1 cellular context compared by ENCODE assay signal in the genomic region with DNA sequence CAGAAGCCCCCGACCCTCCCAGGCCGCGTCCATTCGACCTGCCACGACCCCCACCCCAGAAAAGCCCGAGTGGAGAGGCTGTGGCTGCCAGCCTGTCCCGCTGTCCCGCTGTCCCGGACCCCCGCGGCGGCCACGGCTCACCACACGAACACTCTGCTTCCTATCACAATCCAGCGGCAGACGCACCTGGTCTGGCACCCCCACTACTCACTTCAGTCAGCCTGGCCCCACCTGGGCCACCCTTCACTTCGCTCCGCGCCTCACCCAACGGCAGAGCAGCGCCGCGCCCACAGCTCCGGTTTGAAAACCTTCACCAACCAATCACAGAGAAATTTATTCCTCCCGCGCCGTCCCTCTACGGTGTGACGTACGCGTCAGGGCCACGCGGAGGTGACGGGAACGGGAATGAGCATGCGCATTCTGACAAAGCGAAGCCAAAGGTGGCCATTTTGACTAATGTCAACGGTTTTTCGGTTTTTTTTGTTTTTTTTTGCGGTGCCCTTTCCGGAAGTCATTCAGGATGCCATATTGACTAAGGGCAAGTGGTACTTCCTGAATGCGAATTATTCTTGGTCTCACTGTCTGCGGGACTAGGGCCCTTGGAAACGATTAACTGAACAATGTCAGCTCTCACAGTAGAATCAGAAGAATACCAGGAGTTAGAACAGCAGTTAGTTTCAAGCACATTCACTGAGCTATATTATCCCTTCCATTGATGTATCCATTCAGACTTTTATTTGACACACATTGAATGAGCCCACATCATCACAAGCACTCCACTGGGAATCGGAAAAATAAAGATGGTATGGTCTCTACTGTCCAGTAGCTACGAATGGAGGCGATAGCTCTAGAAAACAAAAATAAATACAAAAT.
TF ChIP-seq lines count a peak whose summit lies in the region.

A gene with protein sequence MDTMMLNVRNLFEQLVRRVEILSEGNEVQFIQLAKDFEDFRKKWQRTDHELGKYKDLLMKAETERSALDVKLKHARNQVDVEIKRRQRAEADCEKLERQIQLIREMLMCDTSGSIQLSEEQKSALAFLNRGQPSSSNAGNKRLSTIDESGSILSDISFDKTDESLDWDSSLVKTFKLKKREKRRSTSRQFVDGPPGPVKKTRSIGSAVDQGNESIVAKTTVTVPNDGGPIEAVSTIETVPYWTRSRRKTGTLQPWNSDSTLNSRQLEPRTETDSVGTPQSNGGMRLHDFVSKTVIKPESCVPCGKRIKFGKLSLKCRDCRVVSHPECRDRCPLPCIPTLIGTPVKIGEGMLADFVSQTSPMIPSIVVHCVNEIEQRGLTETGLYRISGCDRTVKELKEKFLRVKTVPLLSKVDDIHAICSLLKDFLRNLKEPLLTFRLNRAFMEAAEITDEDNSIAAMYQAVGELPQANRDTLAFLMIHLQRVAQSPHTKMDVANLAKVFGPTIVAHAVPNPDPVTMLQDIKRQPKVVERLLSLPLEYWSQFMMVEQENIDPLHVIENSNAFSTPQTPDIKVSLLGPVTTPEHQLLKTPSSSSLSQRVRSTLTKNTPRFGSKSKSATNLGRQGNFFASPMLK (minus strand): TSS at position 308 of the 873 bp plus-strand sequence. CDS start 8,779 bp downstream, outside the sequence.

TF ChIP-seq in GM12878, 131 proteins besides CTCF, POLR2A, EP300 and RAD21 (continued from another document):
- TF ChIP-seq, protein P1, sequence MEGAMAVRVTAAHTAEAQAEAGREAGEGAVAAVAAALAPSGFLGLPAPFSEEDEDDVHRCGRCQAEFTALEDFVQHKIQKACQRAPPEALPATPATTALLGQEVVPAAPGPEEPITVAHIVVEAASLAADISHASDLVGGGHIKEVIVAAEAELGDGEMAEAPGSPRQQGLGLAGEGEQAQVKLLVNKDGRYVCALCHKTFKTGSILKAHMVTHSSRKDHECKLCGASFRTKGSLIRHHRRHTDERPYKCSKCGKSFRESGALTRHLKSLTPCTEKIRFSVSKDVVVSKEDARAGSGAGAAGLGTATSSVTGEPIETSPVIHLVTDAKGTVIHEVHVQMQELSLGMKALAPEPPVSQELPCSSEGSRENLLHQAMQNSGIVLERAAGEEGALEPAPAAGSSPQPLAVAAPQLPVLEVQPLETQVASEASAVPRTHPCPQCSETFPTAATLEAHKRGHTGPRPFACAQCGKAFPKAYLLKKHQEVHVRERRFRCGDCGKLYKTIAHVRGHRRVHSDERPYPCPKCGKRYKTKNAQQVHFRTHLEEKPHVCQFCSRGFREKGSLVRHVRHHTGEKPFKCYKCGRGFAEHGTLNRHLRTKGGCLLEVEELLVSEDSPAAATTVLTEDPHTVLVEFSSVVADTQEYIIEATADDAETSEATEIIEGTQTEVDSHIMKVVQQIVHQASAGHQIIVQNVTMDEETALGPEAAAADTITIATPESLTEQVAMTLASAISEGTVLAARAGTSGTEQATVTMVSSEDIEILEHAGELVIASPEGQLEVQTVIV (IDR thresholded peaks at IDR 0.05; ENCODE audit: borderline replicate concordance, partially characterized antibody) = peak; percentile 85
- no peak for TF ChIP-seq CBX5 (IDR thresholded peaks at IDR 0.05; ENCODE audit: low read depth)
- no peak for TF ChIP-seq RB1 (IDR thresholded peaks at IDR 0.05; ENCODE audit: borderline replicate concordance)
- TF ChIP-seq SUZ12 (IDR thresholded peaks at IDR 0.05; ENCODE audit: unreplicated experiment) = no peak
- no peak for TF ChIP-seq KDM1A (IDR thresholded peaks at IDR 0.05; ENCODE audit: borderline replicate concordance)
- TF ChIP-seq SREBF2 (IDR thresholded peaks at IDR 0.05; ENCODE audit: low read length) = no peak
- TF ChIP-seq, protein P2, sequence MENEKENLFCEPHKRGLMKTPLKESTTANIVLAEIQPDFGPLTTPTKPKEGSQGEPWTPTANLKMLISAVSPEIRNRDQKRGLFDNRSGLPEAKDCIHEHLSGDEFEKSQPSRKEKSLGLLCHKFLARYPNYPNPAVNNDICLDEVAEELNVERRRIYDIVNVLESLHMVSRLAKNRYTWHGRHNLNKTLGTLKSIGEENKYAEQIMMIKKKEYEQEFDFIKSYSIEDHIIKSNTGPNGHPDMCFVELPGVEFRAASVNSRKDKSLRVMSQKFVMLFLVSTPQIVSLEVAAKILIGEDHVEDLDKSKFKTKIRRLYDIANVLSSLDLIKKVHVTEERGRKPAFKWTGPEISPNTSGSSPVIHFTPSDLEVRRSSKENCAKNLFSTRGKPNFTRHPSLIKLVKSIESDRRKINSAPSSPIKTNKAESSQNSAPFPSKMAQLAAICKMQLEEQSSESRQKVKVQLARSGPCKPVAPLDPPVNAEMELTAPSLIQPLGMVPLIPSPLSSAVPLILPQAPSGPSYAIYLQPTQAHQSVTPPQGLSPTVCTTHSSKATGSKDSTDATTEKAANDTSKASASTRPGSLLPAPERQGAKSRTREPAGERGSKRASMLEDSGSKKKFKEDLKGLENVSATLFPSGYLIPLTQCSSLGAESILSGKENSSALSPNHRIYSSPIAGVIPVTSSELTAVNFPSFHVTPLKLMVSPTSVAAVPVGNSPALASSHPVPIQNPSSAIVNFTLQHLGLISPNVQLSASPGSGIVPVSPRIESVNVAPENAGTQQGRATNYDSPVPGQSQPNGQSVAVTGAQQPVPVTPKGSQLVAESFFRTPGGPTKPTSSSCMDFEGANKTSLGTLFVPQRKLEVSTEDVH (IDR thresholded peaks at IDR 0.05; ENCODE audit: low read depth, partially characterized antibody) = peak; percentile 84
- TF ChIP-seq SMARCA5 (IDR thresholded peaks at IDR 0.05) = no peak
- TF ChIP-seq ZSCAN29 (IDR thresholded peaks at IDR 0.05) = no peak
- TF ChIP-seq, protein P3, sequence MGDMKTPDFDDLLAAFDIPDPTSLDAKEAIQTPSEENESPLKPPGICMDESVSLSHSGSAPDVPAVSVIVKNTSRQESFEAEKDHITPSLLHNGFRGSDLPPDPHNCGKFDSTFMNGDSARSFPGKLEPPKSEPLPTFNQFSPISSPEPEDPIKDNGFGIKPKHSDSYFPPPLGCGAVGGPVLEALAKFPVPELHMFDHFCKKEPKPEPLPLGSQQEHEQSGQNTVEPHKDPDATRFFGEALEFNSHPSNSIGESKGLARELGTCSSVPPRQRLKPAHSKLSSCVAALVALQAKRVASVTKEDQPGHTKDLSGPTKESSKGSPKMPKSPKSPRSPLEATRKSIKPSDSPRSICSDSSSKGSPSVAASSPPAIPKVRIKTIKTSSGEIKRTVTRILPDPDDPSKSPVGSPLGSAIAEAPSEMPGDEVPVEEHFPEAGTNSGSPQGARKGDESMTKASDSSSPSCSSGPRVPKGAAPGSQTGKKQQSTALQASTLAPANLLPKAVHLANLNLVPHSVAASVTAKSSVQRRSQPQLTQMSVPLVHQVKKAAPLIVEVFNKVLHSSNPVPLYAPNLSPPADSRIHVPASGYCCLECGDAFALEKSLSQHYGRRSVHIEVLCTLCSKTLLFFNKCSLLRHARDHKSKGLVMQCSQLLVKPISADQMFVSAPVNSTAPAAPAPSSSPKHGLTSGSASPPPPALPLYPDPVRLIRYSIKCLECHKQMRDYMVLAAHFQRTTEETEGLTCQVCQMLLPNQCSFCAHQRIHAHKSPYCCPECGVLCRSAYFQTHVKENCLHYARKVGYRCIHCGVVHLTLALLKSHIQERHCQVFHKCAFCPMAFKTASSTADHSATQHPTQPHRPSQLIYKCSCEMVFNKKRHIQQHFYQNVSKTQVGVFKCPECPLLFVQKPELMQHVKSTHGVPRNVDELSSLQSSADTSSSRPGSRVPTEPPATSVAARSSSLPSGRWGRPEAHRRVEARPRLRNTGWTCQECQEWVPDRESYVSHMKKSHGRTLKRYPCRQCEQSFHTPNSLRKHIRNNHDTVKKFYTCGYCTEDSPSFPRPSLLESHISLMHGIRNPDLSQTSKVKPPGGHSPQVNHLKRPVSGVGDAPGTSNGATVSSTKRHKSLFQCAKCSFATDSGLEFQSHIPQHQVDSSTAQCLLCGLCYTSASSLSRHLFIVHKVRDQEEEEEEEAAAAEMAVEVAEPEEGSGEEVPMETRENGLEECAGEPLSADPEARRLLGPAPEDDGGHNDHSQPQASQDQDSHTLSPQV (IDR thresholded peaks at IDR 0.05) = no peak
- peak; percentile 88 for TF ChIP-seq MYB (IDR thresholded peaks at IDR 0.05; ENCODE audit: borderline replicate concordance, low read depth, low read length)
- TF ChIP-seq BCL11A (IDR thresholded peaks at IDR 0.05; ENCODE audit: low read depth, low read length) = no peak
- TF ChIP-seq, protein P4, sequence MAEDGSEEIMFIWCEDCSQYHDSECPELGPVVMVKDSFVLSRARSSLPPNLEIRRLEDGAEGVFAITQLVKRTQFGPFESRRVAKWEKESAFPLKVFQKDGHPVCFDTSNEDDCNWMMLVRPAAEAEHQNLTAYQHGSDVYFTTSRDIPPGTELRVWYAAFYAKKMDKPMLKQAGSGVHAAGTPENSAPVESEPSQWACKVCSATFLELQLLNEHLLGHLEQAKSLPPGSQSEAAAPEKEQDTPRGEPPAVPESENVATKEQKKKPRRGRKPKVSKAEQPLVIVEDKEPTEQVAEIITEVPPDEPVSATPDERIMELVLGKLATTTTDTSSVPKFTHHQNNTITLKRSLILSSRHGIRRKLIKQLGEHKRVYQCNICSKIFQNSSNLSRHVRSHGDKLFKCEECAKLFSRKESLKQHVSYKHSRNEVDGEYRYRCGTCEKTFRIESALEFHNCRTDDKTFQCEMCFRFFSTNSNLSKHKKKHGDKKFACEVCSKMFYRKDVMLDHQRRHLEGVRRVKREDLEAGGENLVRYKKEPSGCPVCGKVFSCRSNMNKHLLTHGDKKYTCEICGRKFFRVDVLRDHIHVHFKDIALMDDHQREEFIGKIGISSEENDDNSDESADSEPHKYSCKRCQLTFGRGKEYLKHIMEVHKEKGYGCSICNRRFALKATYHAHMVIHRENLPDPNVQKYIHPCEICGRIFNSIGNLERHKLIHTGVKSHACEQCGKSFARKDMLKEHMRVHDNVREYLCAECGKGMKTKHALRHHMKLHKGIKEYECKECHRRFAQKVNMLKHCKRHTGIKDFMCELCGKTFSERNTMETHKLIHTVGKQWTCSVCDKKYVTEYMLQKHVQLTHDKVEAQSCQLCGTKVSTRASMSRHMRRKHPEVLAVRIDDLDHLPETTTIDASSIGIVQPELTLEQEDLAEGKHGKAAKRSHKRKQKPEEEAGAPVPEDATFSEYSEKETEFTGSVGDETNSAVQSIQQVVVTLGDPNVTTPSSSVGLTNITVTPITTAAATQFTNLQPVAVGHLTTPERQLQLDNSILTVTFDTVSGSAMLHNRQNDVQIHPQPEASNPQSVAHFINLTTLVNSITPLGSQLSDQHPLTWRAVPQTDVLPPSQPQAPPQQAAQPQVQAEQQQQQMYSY (CRISPR knock-in tag; IDR thresholded peaks at IDR 0.05) = no peak
- TF ChIP-seq TCF3 (IDR thresholded peaks at IDR 0.05; ENCODE audit: borderline replicate concordance, insufficient read depth, low read depth, low read length) = peak; percentile 63; the same call in 1 of the 2 replicates
- peak; percentile 91 for TF ChIP-seq HCFC1 (IDR thresholded peaks at IDR 0.05; ENCODE audit: low read length)
- TF ChIP-seq RELA (IDR thresholded peaks at IDR 0.05; ENCODE audit: borderline replicate concordance, partially characterized antibody) = peak; percentile 10
- no peak for TF ChIP-seq CBX3 (IDR thresholded peaks at IDR 0.05; ENCODE audit: borderline replicate concordance, low read depth)
- TF ChIP-seq, protein P5, sequence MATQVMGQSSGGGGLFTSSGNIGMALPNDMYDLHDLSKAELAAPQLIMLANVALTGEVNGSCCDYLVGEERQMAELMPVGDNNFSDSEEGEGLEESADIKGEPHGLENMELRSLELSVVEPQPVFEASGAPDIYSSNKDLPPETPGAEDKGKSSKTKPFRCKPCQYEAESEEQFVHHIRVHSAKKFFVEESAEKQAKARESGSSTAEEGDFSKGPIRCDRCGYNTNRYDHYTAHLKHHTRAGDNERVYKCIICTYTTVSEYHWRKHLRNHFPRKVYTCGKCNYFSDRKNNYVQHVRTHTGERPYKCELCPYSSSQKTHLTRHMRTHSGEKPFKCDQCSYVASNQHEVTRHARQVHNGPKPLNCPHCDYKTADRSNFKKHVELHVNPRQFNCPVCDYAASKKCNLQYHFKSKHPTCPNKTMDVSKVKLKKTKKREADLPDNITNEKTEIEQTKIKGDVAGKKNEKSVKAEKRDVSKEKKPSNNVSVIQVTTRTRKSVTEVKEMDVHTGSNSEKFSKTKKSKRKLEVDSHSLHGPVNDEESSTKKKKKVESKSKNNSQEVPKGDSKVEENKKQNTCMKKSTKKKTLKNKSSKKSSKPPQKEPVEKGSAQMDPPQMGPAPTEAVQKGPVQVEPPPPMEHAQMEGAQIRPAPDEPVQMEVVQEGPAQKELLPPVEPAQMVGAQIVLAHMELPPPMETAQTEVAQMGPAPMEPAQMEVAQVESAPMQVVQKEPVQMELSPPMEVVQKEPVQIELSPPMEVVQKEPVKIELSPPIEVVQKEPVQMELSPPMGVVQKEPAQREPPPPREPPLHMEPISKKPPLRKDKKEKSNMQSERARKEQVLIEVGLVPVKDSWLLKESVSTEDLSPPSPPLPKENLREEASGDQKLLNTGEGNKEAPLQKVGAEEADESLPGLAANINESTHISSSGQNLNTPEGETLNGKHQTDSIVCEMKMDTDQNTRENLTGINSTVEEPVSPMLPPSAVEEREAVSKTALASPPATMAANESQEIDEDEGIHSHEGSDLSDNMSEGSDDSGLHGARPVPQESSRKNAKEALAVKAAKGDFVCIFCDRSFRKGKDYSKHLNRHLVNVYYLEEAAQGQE (IDR thresholded peaks at IDR 0.05; ENCODE audit: low read depth, low read length) = no peak
- no peak for TF ChIP-seq EZH2 (IDR thresholded peaks at IDR 0.05; ENCODE audit: borderline replicate concordance, control insufficient read depth, low read depth, low read length)
- TF ChIP-seq CBFB (IDR thresholded peaks at IDR 0.05; ENCODE audit: low read depth) = peak; percentile 43; the same call in 1 of the 2 replicates
- 0 out of 2 replicates have a peak, but pooled peaks have one; percentile 20 for TF ChIP-seq ZNF207 (IDR thresholded peaks at IDR 0.05; ENCODE audit: borderline replicate concordance)
- TF ChIP-seq SPI1 (IDR thresholded peaks at IDR 0.05; ENCODE audit: borderline replicate concordance, insufficient read depth, low read depth, low read length) = no peak
- peak; percentile 66; the same call in 1 of the 2 replicates for TF ChIP-seq STAT1 (conservative IDR thresholded peaks at IDR 0.05)
